In genomic region chr17:47279062-47279801, GRCh38 we compare ENCODE assay signal across 8 cellular contexts. TPM values are rescaled to one million over a fixed set of nuclear protein-coding genes. Genes with fewer than 3 reads are reported as not detected.
DNase-seq lines count a peak whose midpoint lies in the region; ATAC-seq and TF ChIP-seq lines count a peak whose summit lies in the region.

No MANE protein-coding gene starts in this region.

- CTCF ChIA-PET in Calu3 (lab: Charles Lee) = interaction anchor here (0.7 kb wide), 1 partner anchor 11 kb away, joined by 3 read pairs; no protein-coding TSS in a partner anchor

- H3K36me3 ChIP-seq in MM.1S (replicated peaks; ENCODE audit: insufficient read depth, low read length) (no peaks in the 10 kb centered on the region), mesodermal cell (ENCODE audit: control insufficient read depth, insufficient read depth, low read length) (no peaks in the 10 kb centered on the region), aorta (ENCODE audit: control insufficient read depth in 1 of 2, insufficient read depth in 2 of 2, low read length in 1 of 2) (no peaks in the 10 kb centered on the region)

- H3K9me2 ChIP-seq in MM.1S (replicated peaks; ENCODE audit: insufficient read depth, low read length) = no peaks in the 10 kb centered on the region

- peak overlapping the region; percentile 67 for H3K4me2 ChIP-seq in MM.1S (ENCODE audit: low read depth, low read length)

- peak overlapping the region; percentile 28 for H3K27ac Mint-ChIP-seq in Calu3 (ENCODE audit: unreplicated experiment)
- H3K27ac Mint-ChIP-seq in activated naive CD8-positive, alpha-beta T cell treated with anti-CD3 and anti-CD28 coated beads for 36 hours = no peak overlapping the region

- no peaks in the 10 kb centered on the region for H3K79me2 ChIP-seq in MM.1S (ENCODE audit: low read length)

- H3K27ac ChIP-seq in MM.1S (ENCODE audit: low read length) = peak overlapping the region; percentile 77
- peak overlapping the region; percentile 92 to 97 for H3K27ac ChIP-seq in coronary artery
- peak overlapping the region; percentile 57 for H3K27ac ChIP-seq in mesodermal cell (ENCODE audit: low read depth, low read length, severe bottlenecking)
- peak overlapping the region; percentile 91 to 100 for H3K27ac ChIP-seq in aorta (ENCODE audit: low read depth in 1 of 2, low read length in 2 of 2)

- 72 to 92% methylated on average over 7 of the region's 10 CpGs for WGBS in mesodermal cell (ENCODE audit: insufficient coverage in 2 of 2), 2 experiments
- WGBS in aorta, 2 donors = 2 to 5% methylated on average over 10 of the region's 10 CpGs

- H4K20me1 ChIP-seq in MM.1S (ENCODE audit: insufficient read depth, low read length) = no peaks in the 10 kb centered on the region

- H3K4me1 Mint-ChIP-seq in Calu3 (ENCODE audit: low read depth, unreplicated experiment) = peaks cover 44% of the 10 kb centered on the region
- H3K4me1 Mint-ChIP-seq in activated naive CD8-positive, alpha-beta T cell treated with anti-CD3 and anti-CD28 coated beads for 36 hours = peaks cover 5% of the 10 kb centered on the region

- BruUV-seq in Calu3 (replicated peaks; lab: Mats Ljungman, UMichigan) = no TSS peak

- DNase-seq in Calu3 (no peak), MM.1S (peak; percentile 67), coronary artery (ENCODE audit: low spot score) (peak; percentile 95), aorta (peak; percentile 88 to 90)
- DNase-seq in activated naive CD8-positive, alpha-beta T cell treated with anti-CD3 and anti-CD28 coated beads for 36 hours = no peak
- no peak for DNase-seq in central memory CD4-positive, alpha-beta T cell

- peaks cover 14% of the 10 kb centered on the region for H3K27me3 Mint-ChIP-seq in Calu3 (ENCODE audit: unreplicated experiment)
- peaks cover 3% of the 10 kb centered on the region for H3K27me3 Mint-ChIP-seq in activated naive CD8-positive, alpha-beta T cell treated with anti-CD3 and anti-CD28 coated beads for 36 hours

- H3K4me1 ChIP-seq in MM.1S (ENCODE audit: low read length) = peaks cover 22% of the 10 kb centered on the region
- peaks cover 32% of the 10 kb centered on the region for H3K4me1 ChIP-seq in mesodermal cell (ENCODE audit: control insufficient read depth, insufficient read depth, low read length, poor library complexity, severe bottlenecking)
- peaks cover 5 to 15% of the 10 kb centered on the region in 2 donors for H3K4me1 ChIP-seq in aorta (ENCODE audit: control insufficient read depth in 1 of 2, insufficient read depth in 2 of 2, low read length in 2 of 2)

- H3K9me3 ChIP-seq in MM.1S (replicated peaks; ENCODE audit: insufficient read depth, low read length) = no peaks in the 10 kb centered on the region
- H3K9me3 ChIP-seq in mesodermal cell (ENCODE audit: control insufficient read depth, low read length) = no peaks in the 10 kb centered on the region
- no peaks in the 10 kb centered on the region for H3K9me3 ChIP-seq in aorta (ENCODE audit: control insufficient read depth, low read length)

- H3K27me3 ChIP-seq in MM.1S (replicated peaks; ENCODE audit: insufficient read depth, low read length) (no peaks in the 10 kb centered on the region), aorta (ENCODE audit: control insufficient read depth in 1 of 2, insufficient read depth in 2 of 2, low read length in 1 of 2) (no peaks in the 10 kb centered on the region)

- H3K9ac ChIP-seq in MM.1S (ENCODE audit: low read length) = peak overlapping the region; percentile 48

- no peak overlapping the region for H3K4me3 Mint-ChIP-seq in Calu3 (ENCODE audit: low read depth, unreplicated experiment)
- no peak overlapping the region for H3K4me3 Mint-ChIP-seq in activated naive CD8-positive, alpha-beta T cell treated with anti-CD3 and anti-CD28 coated beads for 36 hours

- intact Hi-C loops in Calu3 (cut with micrococcal nuclease; ENCODE audit: unreplicated experiment) = no loop called here
- intact Hi-C loops in aorta (cut with DNase I) = loop anchor here (2.0 to 5.0 kb wide), 3 partner anchors 16 to 37 kb away; no protein-coding TSS in a partner anchor

- peak overlapping the region; percentile 36 for H3K4me3 ChIP-seq in MM.1S (ENCODE audit: low read length)
- peak overlapping the region; percentile 34 for H3K4me3 ChIP-seq in coronary artery
- H3K4me3 ChIP-seq in mesodermal cell (ENCODE audit: extremely low read depth, insufficient read depth, low read length, poor library complexity, severe bottlenecking) = no peak overlapping the region
- H3K4me3 ChIP-seq in aorta (ENCODE audit: low read length in 2 of 2) = no peak overlapping the region

- ATAC-seq in GM21786 (IDR thresholded peaks at IDR 0.05; ENCODE audit: unreplicated experiment) = peak; percentile 84
- ATAC-seq in aorta (ENCODE audit: low FRiP score) = peak; percentile 88

- peak overlapping the region; percentile 40 for H2AFZ ChIP-seq in MM.1S (ENCODE audit: low read length)

- no peaks in the 10 kb centered on the region for H3K9me3 Mint-ChIP-seq in Calu3 (ENCODE audit: low read depth, unreplicated experiment)
- no peaks in the 10 kb centered on the region for H3K9me3 Mint-ChIP-seq in activated naive CD8-positive, alpha-beta T cell treated with anti-CD3 and anti-CD28 coated beads for 36 hours

- no peaks in the 10 kb centered on the region for H3K36me3 Mint-ChIP-seq in Calu3 (ENCODE audit: insufficient read depth, unreplicated experiment)
- no peaks in the 10 kb centered on the region for H3K36me3 Mint-ChIP-seq in activated naive CD8-positive, alpha-beta T cell treated with anti-CD3 and anti-CD28 coated beads for 36 hours

- H3F3A ChIP-seq in MM.1S (ENCODE audit: insufficient read depth, low read length) = peaks cover 13% of the 10 kb centered on the region

- TF ChIP-seq CTCF in Calu3 (IDR thresholded peaks at IDR 0.05; ENCODE audit: unreplicated experiment) (no peak), MM.1S (IDR thresholded peaks at IDR 0.05; ENCODE audit: low read length) (no peak), coronary artery (IDR thresholded peaks at IDR 0.05) (no peak)

RNA-seq across cellular contexts. Expression of gene ITGB3, which starts 25.6 kb away (rescaled TPM):
- total RNA-seq in Calu3 (2022) (0.68 TPM in 1 of 2 replicates, not detected in the other), aorta (100 to 1,000 TPM in 1 of 2 donors, 10 to 100 TPM in 1; 79.5 to 210 TPM)
- polyA plus RNA-seq in mesodermal cell (2013, experiment 1 of 2) = 1.1 TPM
- 0.40 TPM for polyA plus RNA-seq in mesodermal cell (2013, experiment 2 of 2)
- polyA plus RNA-seq in aorta = 10 to 100 TPM; 14.4 to 21.2 TPM
- under 1 TPM in 1 of 2 experiments, not detected in 1; 0.06 TPM for total RNA-seq in activated naive CD8-positive, alpha-beta T cell treated with anti-CD3 and anti-CD28 coated beads for 36 hours

RNA-seq across cellular contexts. Expression of gene EFCAB13, which starts 44.5 kb away (rescaled TPM):
- 21.5 and 25.2 TPM in 2 replicates for total RNA-seq in Calu3 (2022)
- polyA plus RNA-seq in mesodermal cell (2013, experiment 1 of 2) = 0.48 TPM
- polyA plus RNA-seq in mesodermal cell (2013, experiment 2 of 2) = 1.2 TPM
- total RNA-seq in aorta = 10 to 100 TPM; 28.1 to 34.2 TPM
- 1 to 10 TPM; 1.4 to 6.3 TPM for polyA plus RNA-seq in aorta
- total RNA-seq in activated naive CD8-positive, alpha-beta T cell treated with anti-CD3 and anti-CD28 coated beads for 36 hours = 1 to 10 TPM; 2.9 to 5.0 TPM

Comparison
In these comparisons a context has a peak if more than half of its experiments do, and no peak if none do; other contexts are left out.
1. DNase-seq: peak in MM.1S (single experiment), coronary artery (single experiment) and aorta (2 of 2); none in Calu3 (single experiment), activated naive CD8-positive, alpha-beta T cell treated with anti-CD3 and anti-CD28 coated beads for 36 hours (single experiment) and central memory CD4-positive, alpha-beta T cell (single experiment).
2. H3K4me3 ChIP-seq: peak in MM.1S (single experiment) and coronary artery (single experiment); none in mesodermal cell (single experiment) and aorta (0 of 2).
3. RNA of gene ITGB3, which starts 25.6 kb away (total RNA-seq): 79.5 to 210 TPM in aorta; 0.68 TPM in Calu3 and 0.06 TPM in activated naive CD8-positive, alpha-beta T cell treated with anti-CD3 and anti-CD28 coated beads for 36 hours; every median in the first group is over 10 times any median in the second.
4. Peak in every context shown above with its lines, with median percentiles within 50 percentile points of each other: H3K27ac ChIP-seq.